ENCODE assay signal across 16 cellular contexts in the genomic region with DNA sequence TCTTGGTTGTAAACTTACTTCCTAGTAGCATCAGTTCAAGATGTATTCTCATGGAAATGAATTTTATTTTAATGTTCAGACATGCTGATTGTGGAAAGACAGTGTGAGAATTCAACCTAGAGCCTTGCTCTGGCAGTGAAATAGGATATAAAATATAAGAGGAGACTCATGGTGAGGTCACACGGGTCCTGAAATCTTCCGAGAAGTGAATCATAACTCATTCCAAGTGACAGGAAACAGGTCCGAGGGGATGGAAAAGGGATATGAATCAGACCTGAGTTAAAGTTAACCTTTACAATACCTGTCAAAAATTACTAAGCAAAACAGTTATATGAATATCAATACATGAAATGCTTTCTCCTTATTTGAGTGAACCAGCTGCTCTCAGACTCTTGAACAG.
DNase-seq lines count a peak whose midpoint lies in the region; ATAC-seq and TF ChIP-seq lines count a peak whose summit lies in the region.
"Had no signal": no experiment of that assay in that cellular context is flagged by ENCODE, and none has a peak within 500 bp of the region (broad histone marks: within the 10 kb centered on the region; RNA-seq: fewer than 3 reads in every experiment).

No MANE protein-coding gene starts in this region.

- dilution Hi-C loops in IMR-90 (cut with HindIII; ENCODE audit: low sequenced_read_pairs, unreplicated experiment), result no loop called here

- peak overlapping the region; percentile 46 for H3K27ac ChIP-seq in ACC112 (ENCODE audit: low read depth, low read length)
- H3K27ac ChIP-seq in IMR-90 (ENCODE audit: insufficient read depth, low read length), result no peak overlapping the region
- no peak overlapping the region for H3K27ac ChIP-seq in right atrium auricular region
- H3K27ac ChIP-seq: gastrocnemius medialis, HL-60, tibial nerve had no signal

- no peak overlapping the region for H3K4ac ChIP-seq in IMR-90 (ENCODE audit: low read depth, low read length)

- no peak overlapping the region for H2BK20ac ChIP-seq in IMR-90 (ENCODE audit: low read depth, low read length)

- H3K4me3 ChIP-seq in ACC112 (ENCODE audit: low read depth, low read length), result no peak overlapping the region
- no peak overlapping the region for H3K4me3 ChIP-seq in IMR-90 (ENCODE audit: insufficient read depth, low read depth, low read length)
- no peak overlapping the region for H3K4me3 ChIP-seq in right atrium auricular region
- H3K4me3 ChIP-seq: gastrocnemius medialis, tibial nerve had no signal

- BruUV-seq in IMR-90 (replicated peaks; lab: Mats Ljungman, UMichigan), result no TSS peak

- H2BK5ac ChIP-seq in IMR-90 (ENCODE audit: low read depth, low read length, poor library complexity, severe bottlenecking), result no peak overlapping the region

- H3K36me3 ChIP-seq in ACC112 (ENCODE audit: insufficient read depth, low read length) (no peaks in the 10 kb centered on the region), IMR-90 (ENCODE audit: control insufficient read depth, insufficient read depth, low read length) (no peaks in the 10 kb centered on the region), right atrium auricular region (no peaks in the 10 kb centered on the region)
- H3K36me3 ChIP-seq: gastrocnemius medialis, tibial nerve had no signal

- no peak overlapping the region for H3K23ac ChIP-seq in IMR-90 (ENCODE audit: low read depth, low read length)

- H3K79me2 ChIP-seq in ACC112 (ENCODE audit: control insufficient read depth, insufficient read depth, low read length, unreplicated experiment), result no peaks in the 10 kb centered on the region

- H3K56ac ChIP-seq in IMR-90 (ENCODE audit: extremely low read depth, insufficient read depth, low read length), result no peak overlapping the region

- TF ChIP-seq POLR2A in IMR-90 (IDR thresholded peaks at IDR 0.05; ENCODE audit: low read depth, low read length), result no peak

- intact Hi-C loops in IMR-90 (cut with micrococcal nuclease), result loop anchor here (10.0 kb wide), 1 partner anchor 235 kb away; no protein-coding TSS in a partner anchor

- no peak for TF ChIP-seq RAD21 in IMR-90 (IDR thresholded peaks at IDR 0.05; ENCODE audit: low read length)

- H3K27me3 ChIP-seq in ACC112 (ENCODE audit: insufficient read depth, low read length) (no peaks in the 10 kb centered on the region), IMR-90 (ENCODE audit: control insufficient read depth, insufficient read depth, low read length) (no peaks in the 10 kb centered on the region), right atrium auricular region (no peaks in the 10 kb centered on the region)
- H3K27me3 ChIP-seq: gastrocnemius medialis, tibial nerve had no signal

- no peak overlapping the region for H3K9ac ChIP-seq in IMR-90 (ENCODE audit: low read depth, low read length)

- CTCF ChIA-PET in IMR-90 (lab: Yijun Ruan, JAX), result no interaction called here

- in situ Hi-C loops in IMR-90 (cut with MboI; ENCODE audit: low sequenced_read_pairs), result loop anchor here (10.0 kb wide), 1 partner anchor 555 kb away; no protein-coding TSS in a partner anchor

- H3K9me1 ChIP-seq in IMR-90 (ENCODE audit: insufficient read depth, low read length), result no peaks in the 10 kb centered on the region

- H3K9me3 ChIP-seq in IMR-90 (ENCODE audit: control insufficient read depth, insufficient read depth, low read length), result no peaks in the 10 kb centered on the region
- H3K9me3 ChIP-seq in right atrium auricular region, result no peaks in the 10 kb centered on the region
- H3K9me3 ChIP-seq: gastrocnemius medialis, tibial nerve had no signal

- H4K8ac ChIP-seq in IMR-90 (ENCODE audit: low read depth in 2 of 2, low read length in 2 of 2), result no peak overlapping the region

- peaks cover 16% of the 10 kb centered on the region for H3K4me1 ChIP-seq in ACC112 (ENCODE audit: control insufficient read depth, insufficient read depth, low read length, unreplicated experiment)
- H3K4me1 ChIP-seq in IMR-90 (ENCODE audit: control insufficient read depth, insufficient read depth, low read length), result no peaks in the 10 kb centered on the region
- no peaks in the 10 kb centered on the region for H3K4me1 ChIP-seq in right atrium auricular region
- H3K4me1 ChIP-seq: gastrocnemius medialis, tibial nerve had no signal

- POLR2A ChIA-PET in IMR-90 (lab: Charles Lee; ENCODE audit: unreplicated experiment), result no interaction called here

- no peak overlapping the region for H2AK9ac ChIP-seq in IMR-90 (replicated peaks; ENCODE audit: low read depth, low read length, poor library complexity)

- H3K18ac ChIP-seq in IMR-90 (ENCODE audit: low read depth, low read length), result no peak overlapping the region

- no peak overlapping the region for H2AFZ ChIP-seq in ACC112 (ENCODE audit: low read length, unreplicated experiment)
- H2AFZ ChIP-seq in IMR-90 (replicated peaks; ENCODE audit: low read length, poor library complexity), result no peak overlapping the region

- H2AK5ac ChIP-seq in IMR-90 (ENCODE audit: low read depth, low read length), result no peak overlapping the region

- no peak overlapping the region for H3K14ac ChIP-seq in IMR-90 (replicated peaks; ENCODE audit: low read depth, low read length)

- H2BK15ac ChIP-seq in IMR-90 (ENCODE audit: low read depth, low read length), result no peak overlapping the region

- WGBS in IMR-90 (ENCODE audit: extremely low coverage in 2 of 2, insufficient read length in 1 of 2), 2 experiments, result no CpG with 5 or more reads among the region's 3 CpGs

- no peak overlapping the region for H4K5ac ChIP-seq in IMR-90 (ENCODE audit: low read depth, low read length)

- ATAC-seq in IMR-90 (ENCODE audit: low read depth) (no peak; the same call in 1 of the 2 replicates), HG03159 (IDR thresholded peaks at IDR 0.05; ENCODE audit: unreplicated experiment) (no peak)
- ATAC-seq: gastrocnemius medialis, left lobe of liver had no signal

- TF ChIP-seq CTCF in IMR-90 (conservative IDR thresholded peaks at IDR 0.05; ENCODE audit: low read depth, low read length), result no peak
- no peak for TF ChIP-seq CTCF in right atrium auricular region (IDR thresholded peaks at IDR 0.05)

- no peak overlapping the region for H2BK120ac ChIP-seq in IMR-90 (ENCODE audit: low read depth, low read length)

- H4K20me1 ChIP-seq in IMR-90 (ENCODE audit: insufficient read depth, low read length), result no peaks in the 10 kb centered on the region

- peak overlapping the region; percentile 28; the same call in 1 of the 2 replicates for H3K4me2 ChIP-seq in IMR-90 (ENCODE audit: low read depth, low read length)

- H4K91ac ChIP-seq in IMR-90 (ENCODE audit: insufficient read depth, low read depth, low read length), result no peak overlapping the region

- peak; percentile 57 for DNase-seq in IMR-90
- peak; percentile 32 for DNase-seq in astrocyte of the hippocampus (ENCODE audit: low read depth, low spot score)
- DNase-seq in iris pigment epithelial cell (ENCODE audit: low read depth), result peak; percentile 77
- no peak for DNase-seq in NCI-H2107 treated with DMSO at 0.1 percent for 48 hours (lab: John Stamatoyannopoulos, UW; ENCODE audit: unreplicated experiment)
- no peak for DNase-seq in right atrium auricular region (ENCODE audit: low spot score)
- DNase-seq in NAMALWA (ENCODE audit: low spot score), result no peak
- DNase-seq: activated naive CD4-positive, alpha-beta T cell treated with anti-CD3 and anti-CD28 coated beads, Interleukin-2, amount 50 U/mL, for 16 hours; DMS 273 treated with DMSO at 0.1 percent for 48 hours; gastrocnemius medialis; NCI-H226; nucleus accumbens had no signal

- H3K79me1 ChIP-seq in IMR-90 (ENCODE audit: low read depth in 1 of 2, low read length in 2 of 2), result no peaks in the 10 kb centered on the region

TF ChIP-seq in IMR-90, 13 proteins besides CTCF, POLR2A, EP300 and RAD21:
- TF ChIP-seq RCOR1 (IDR thresholded peaks at IDR 0.05; ENCODE audit: insufficient replicate concordance, low read length) (no peak), MAZ (IDR thresholded peaks at IDR 0.05; ENCODE audit: borderline replicate concordance, low read depth, low read length) (no peak), FOS (IDR thresholded peaks at IDR 0.05; ENCODE audit: low read depth, low read length) (no peak), ELK1 (IDR thresholded peaks at IDR 0.05; ENCODE audit: borderline replicate concordance, low read depth, low read length) (no peak), CEBPB (IDR thresholded peaks at IDR 0.05; ENCODE audit: low read depth, low read length) (no peak), MXI1 (IDR thresholded peaks at IDR 0.05; ENCODE audit: borderline replicate concordance, low read depth, low read length) (no peak), USF2 (IDR thresholded peaks at IDR 0.05; ENCODE audit: low read depth, low read length) (no peak)
TF ChIP-seq in IMR-90: peak in this region for 0.

Comparison
In these comparisons a context has a peak if more than half of its experiments do, and no peak if none do; other contexts are left out.
1. DNase-seq: peak in IMR-90 (single experiment), astrocyte of the hippocampus (single experiment) and iris pigment epithelial cell (single experiment); none in NCI-H2107 treated with DMSO at 0.1 percent for 48 hours (single experiment), right atrium auricular region (single experiment) and NAMALWA (single experiment).